20 cellular contexts compared by ENCODE assay signal in the genomic region with DNA sequence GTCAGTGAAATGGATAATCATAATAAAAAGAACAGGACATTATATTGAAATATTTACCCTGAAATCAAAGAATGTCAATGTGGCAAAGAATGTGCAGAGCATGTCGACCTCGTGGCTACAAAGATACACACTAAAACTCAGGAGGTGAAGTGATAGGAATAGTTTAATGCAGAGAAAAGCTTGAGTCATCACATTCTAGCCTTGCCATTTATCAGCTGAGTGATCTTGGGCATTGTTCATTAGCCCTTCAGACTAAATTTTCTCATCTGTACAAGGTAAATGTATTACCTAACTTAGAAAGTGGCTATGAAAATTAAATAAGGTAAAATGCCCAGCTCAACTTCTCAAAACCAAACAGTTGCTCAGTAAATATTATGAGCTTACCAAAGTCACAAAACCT. TPM values are rescaled to one million over a fixed set of nuclear protein-coding genes. Genes with fewer than 3 reads are reported as not detected.
DNase-seq lines count a peak whose midpoint lies in the region; ATAC-seq, FAIRE-seq and TF ChIP-seq lines count a peak whose summit lies in the region.
"Had no signal": no experiment of that assay in that cellular context is flagged by ENCODE, and none has a peak within 500 bp of the region (broad histone marks: within the 10 kb centered on the region; RNA-seq: fewer than 3 reads in every experiment).

No MANE protein-coding gene starts in this region.

- no peak overlapping the region for H3K4me2 ChIP-seq in A549

- no peak for TF ChIP-seq POLR2A in A549 (IDR thresholded peaks at IDR 0.05; ENCODE audit: low read length)

- FAIRE-seq in A549 (lab: Jason Lieb, UNC) (no peak), RCC 7860 (lab: Jason Lieb, UNC) (peak; percentile 30)
- FAIRE-seq: G401.6, GM12892 had no signal

- ATAC-seq in A549, result no peak

- CTCF ChIA-PET in A549 (lab: Yijun Ruan, JAX), result interaction anchor here (0.7 to 3.5 kb wide), 11 partner anchors 11 to 373 kb away, joined by 3 to 20 read pairs (median 4); no protein-coding TSS in a partner anchor
- CTCF ChIA-PET in CD8-positive, alpha-beta memory T cell (lab: Charles Lee), result no interaction called here

- POLR2A ChIA-PET in A549 (lab: Yijun Ruan, JAX), result no interaction called here
- POLR2A ChIA-PET in CD8-positive, alpha-beta memory T cell (lab: Charles Lee), result no interaction called here

- H3K4me3 ChIP-seq in A549 (no peak overlapping the region), kidney epithelial cell (ENCODE audit: low read depth, low read length) (no peak overlapping the region)
- no peak overlapping the region for H3K4me3 ChIP-seq in CD8-positive, alpha-beta memory T cell (ENCODE audit: low read length)
- H3K4me3 ChIP-seq: GM23248 had no signal

- H3K27me3 Mint-ChIP-seq in CD8-positive, alpha-beta memory T cell, result no peaks in the 10 kb centered on the region
- H3K27me3 Mint-ChIP-seq: CD4-positive, alpha-beta memory T cell had no signal

- TF ChIP-seq CTCF in A549 (IDR thresholded peaks at IDR 0.05), result no peak
- TF ChIP-seq CTCF in kidney epithelial cell (IDR thresholded peaks at IDR 0.05; ENCODE audit: insufficient read depth, low read length, poor library complexity, severe bottlenecking), result no peak

- no peak for TF ChIP-seq RAD21 in A549 (conservative IDR thresholded peaks at IDR 0.05 in 1 of 2, IDR thresholded peaks at IDR 0.05 in 1 of 2)

- H3K4me1 Mint-ChIP-seq in CD8-positive, alpha-beta memory T cell, result no peaks in the 10 kb centered on the region
- H3K4me1 Mint-ChIP-seq: CD4-positive, alpha-beta memory T cell had no signal

- DNase-seq in A549 (ENCODE audit: low read depth in 1 of 2, low spot score in 1 of 2) (no peak), RCC 7860 (ENCODE audit: low spot score) (no peak), kidney epithelial cell (ENCODE audit: low read depth) (peak; percentile 16), renal cortical epithelial cell (ENCODE audit: low read depth) (peak; percentile 78), NCI-H1694 (lab: John Stamatoyannopoulos, UW) (no peak), NCI-H2227 treated with DMSO at 0.1 percent for 48 hours (lab: John Stamatoyannopoulos, UW) (no peak)
- DNase-seq in CD8-positive, alpha-beta memory T cell, result no peak
- DNase-seq: 8988T; C1 segment of cervical spinal cord; Caco-2; CD4-positive, alpha-beta memory T cell; DMS153; DND-41; GM23248; H7; HCEC 1CT had no signal

- H3K9me3 ChIP-seq in A549, result no peaks in the 10 kb centered on the region
- H3K9me3 ChIP-seq in CD8-positive, alpha-beta memory T cell (ENCODE audit: low read length), result no peaks in the 10 kb centered on the region
- H3K9me3 ChIP-seq: Caco-2 had no signal

- no peak overlapping the region for H3K27ac Mint-ChIP-seq in CD8-positive, alpha-beta memory T cell
- H3K27ac Mint-ChIP-seq: CD4-positive, alpha-beta memory T cell had no signal

- no peaks in the 10 kb centered on the region for H3K4me1 ChIP-seq in A549
- H3K4me1 ChIP-seq in CD8-positive, alpha-beta memory T cell (ENCODE audit: insufficient read depth, low read length), result no peaks in the 10 kb centered on the region
- H3K4me1 ChIP-seq: Caco-2 had no signal

- TF ChIP-seq EP300 in A549 (IDR thresholded peaks at IDR 0.05), result no peak

- H3K36me3 Mint-ChIP-seq in CD8-positive, alpha-beta memory T cell, result no peaks in the 10 kb centered on the region
- H3K36me3 Mint-ChIP-seq: CD4-positive, alpha-beta memory T cell had no signal

- H3K27ac ChIP-seq in A549, result no peak overlapping the region
- H3K27ac ChIP-seq in CD8-positive, alpha-beta memory T cell (ENCODE audit: low read depth, low read length), result no peak overlapping the region
- H3K27ac ChIP-seq: GM23248 had no signal

- H3K27me3 ChIP-seq in kidney epithelial cell (ENCODE audit: control insufficient read depth, insufficient read depth, low read length), result no peaks in the 10 kb centered on the region
- H3K27me3 ChIP-seq in CD8-positive, alpha-beta memory T cell (ENCODE audit: insufficient read depth, low read length, poor library complexity, severe bottlenecking), result no peaks in the 10 kb centered on the region

- no peaks in the 10 kb centered on the region for H3K36me3 ChIP-seq in kidney epithelial cell (ENCODE audit: control insufficient read depth, insufficient read depth, low read length)
- no peaks in the 10 kb centered on the region for H3K36me3 ChIP-seq in CD8-positive, alpha-beta memory T cell (ENCODE audit: insufficient read depth, low read length)

- H3K9me3 Mint-ChIP-seq in CD8-positive, alpha-beta memory T cell, result no peaks in the 10 kb centered on the region

- WGBS in A549 (ENCODE audit: missing lambda C conversion rate), result 24% methylated on average over 2 of the region's 2 CpGs

- H3K4me3 Mint-ChIP-seq in CD8-positive, alpha-beta memory T cell, result no peak overlapping the region
- H3K4me3 Mint-ChIP-seq: CD4-positive, alpha-beta memory T cell had no signal

TF ChIP-seq in A549, 52 proteins besides CTCF, POLR2A, EP300 and RAD21:
- TF ChIP-seq MAFK (IDR thresholded peaks at IDR 0.05; ENCODE audit: partially characterized antibody) (peak; percentile 48), TFCP2L1 (CRISPR knock-in tag; IDR thresholded peaks at IDR 0.05) (no peak)

RNA-seq across cellular contexts. Expression of gene CALCR, which starts 22.6 kb away (rescaled TPM):
- polyA plus RNA-seq in A549 (2011; rRNA removed) (0.06 and 0.07 TPM in 2 replicates), A549 (2017; fragmentation: RNase III; extraction: RNeasy Plus Mini Kit Qiagen cat#74134 plus additional on column Dnase treatment) (0.03 TPM in 1 of 3 replicates, not detected in the others)
- not detected in 2 replicates for polyA plus RNA-seq in A549 (2012; cell fraction: cytosol; rRNA removed)
- polyA plus RNA-seq in A549 (2012; cell fraction: nucleus; rRNA removed), result not detected in 2 replicates
- polyA minus RNA-seq in A549 (2011; rRNA and poly(A)+ RNA removed), result not detected in 2 replicates
- total RNA-seq in kidney epithelial cell (not detected in 2 replicates), renal cortical epithelial cell (0.17 and 2.8 TPM in 2 replicates)
- total RNA-seq in CD8-positive, alpha-beta memory T cell, result not detected
- polyA plus RNA-seq in CD8-positive, alpha-beta memory T cell, result not detected
- total RNA-seq: A673; Caco-2; CD4-positive, alpha-beta memory T cell; GM23248 had no signal
- polyA plus RNA-seq: BJ; CD4-positive, alpha-beta memory T cell; GM23248 had no signal

Comparison
In these comparisons a context has a peak if more than half of its experiments do, and no peak if none do; other contexts are left out.
1. DNase-seq: peak in kidney epithelial cell (single experiment) and renal cortical epithelial cell (single experiment); none in A549 (0 of 2), RCC 7860 (single experiment), NCI-H1694 (single experiment), NCI-H2227 treated with DMSO at 0.1 percent for 48 hours (single experiment) and CD8-positive, alpha-beta memory T cell (0 of 5).